ENCODE assay signal across 11 cellular contexts in genomic region chr10:78035437-78035836, GRCh38. TPM values are rescaled to one million over a fixed set of nuclear protein-coding genes. Genes with fewer than 3 reads are reported as not detected.
A peak's percentile ranks its signal among the peaks of the same experiment; 100 is the strongest.
DNase-seq lines count a peak whose midpoint lies in the region; ATAC-seq and TF ChIP-seq lines count a peak whose summit lies in the region.
"Had no signal": no experiment of that assay in that cellular context is flagged by ENCODE, and none has a peak within 500 bp of the region (broad histone marks: within the 10 kb centered on the region; RNA-seq: fewer than 3 reads in every experiment).

No MANE protein-coding gene starts in this region.

- peaks cover 12% of the 10 kb centered on the region for H3K4me1 ChIP-seq in SJCRH30
- H3K4me1 ChIP-seq in gastrocnemius medialis, result peaks cover 20 to 25% of the 10 kb centered on the region in 2 donors

- H3K27me3 ChIP-seq in SJCRH30 (no peaks in the 10 kb centered on the region), gastrocnemius medialis (no peaks in the 10 kb centered on the region)

- H3K36me3 ChIP-seq in SJCRH30, result peaks cover 61% of the 10 kb centered on the region
- peaks cover 15 to 53% of the 10 kb centered on the region in 2 donors for H3K36me3 ChIP-seq in gastrocnemius medialis

- H3K4me1 Mint-ChIP-seq in T-helper 1 cell treated with Interleukin-12 subunit alpha and Interleukin-12 subunit beta and Interleukin-4 antibody, amounts not matched to agents 30 μg/mL and 1 μg/mL, for 36 hours (ENCODE audit: low read depth), result peaks cover 32% of the 10 kb centered on the region

- H3K4me3 ChIP-seq in SJCRH30, result peak overlapping the region; percentile 73
- H3K4me3 ChIP-seq in gastrocnemius medialis, result peak overlapping the region in 1 of 4 donors; percentile 68

- intact Hi-C loops in gastrocnemius medialis (cut with DNase I; ENCODE audit: low total_unique reads), result loop anchor here (10.0 kb wide), 1 partner anchor 1029 kb away; the partner anchor contains the start of gene ZMIZ1

- H3K27me3 Mint-ChIP-seq in T-helper 1 cell treated with Interleukin-12 subunit alpha and Interleukin-12 subunit beta and Interleukin-4 antibody, amounts not matched to agents 30 μg/mL and 1 μg/mL, for 36 hours (ENCODE audit: low read depth), result no peaks in the 10 kb centered on the region

- no peak for TF ChIP-seq POLR2A in gastrocnemius medialis (IDR thresholded peaks at IDR 0.05)

- in situ Hi-C loops in gastrocnemius medialis (cut with MboI; ENCODE audit: low sequenced_read_pairs in 4 of 4), result loop anchor here in 3 of 4 donors (25.0 kb wide), 3 partner anchors 277 to 1152 kb away; no protein-coding TSS in a partner anchor

- peaks cover 44% of the 10 kb centered on the region for H3K36me3 Mint-ChIP-seq in T-helper 1 cell treated with Interleukin-12 subunit alpha and Interleukin-12 subunit beta and Interleukin-4 antibody, amounts not matched to agents 30 μg/mL and 1 μg/mL, for 36 hours (ENCODE audit: low read depth)

- no peak for TF ChIP-seq CTCF in gastrocnemius medialis (IDR thresholded peaks at IDR 0.05 in 4 of 5, conservative IDR thresholded peaks at IDR 0.05 in 1 of 5)

- H3K27ac Mint-ChIP-seq in T-helper 1 cell treated with Interleukin-12 subunit alpha and Interleukin-12 subunit beta and Interleukin-4 antibody, amounts not matched to agents 30 μg/mL and 1 μg/mL, for 36 hours, result no peak overlapping the region

- no peaks in the 10 kb centered on the region for H3K9me3 Mint-ChIP-seq in T-helper 1 cell treated with Interleukin-12 subunit alpha and Interleukin-12 subunit beta and Interleukin-4 antibody, amounts not matched to agents 30 μg/mL and 1 μg/mL, for 36 hours

- H3K9me3 ChIP-seq in SJCRH30 (replicated peaks) (no peaks in the 10 kb centered on the region), gastrocnemius medialis (no peaks in the 10 kb centered on the region)

- no peak for DNase-seq in T-helper 1 cell
- DNase-seq in SJCRH30, result no peak
- no peak for DNase-seq in epithelial cell of prostate (ENCODE audit: low read depth, low spot score)
- no peak for DNase-seq in gastrocnemius medialis
- no peak for DNase-seq in NCI-H1694 treated with DMSO at 0.1 percent for 48 hours (lab: John Stamatoyannopoulos, UW)
- DNase-seq in NCI-H2171 treated with DMSO at 0.1 percent for 48 hours (lab: John Stamatoyannopoulos, UW), result no peak
- no peak for DNase-seq in NCI-H2196 treated with DMSO at 0.1 percent for 48 hours (lab: John Stamatoyannopoulos, UW; ENCODE audit: unreplicated experiment)
- DNase-seq: 8988T; activated CD8-positive, alpha-beta memory T cell treated with anti-CD3 and anti-CD28 coated beads, Interleukin-2, amount 50 U/mL, for 4 hours had no signal

- no peak for ATAC-seq in gastrocnemius medialis
- ATAC-seq: esophagus mucosa had no signal

- H3K4me3 Mint-ChIP-seq in T-helper 1 cell treated with Interleukin-12 subunit alpha and Interleukin-12 subunit beta and Interleukin-4 antibody, amounts not matched to agents 30 μg/mL and 1 μg/mL, for 36 hours, result peak overlapping the region; percentile 84

- H3K27ac ChIP-seq in SJCRH30 (no peak overlapping the region), epithelial cell of prostate (peak overlapping the region; percentile 83), gastrocnemius medialis (peak overlapping the region; percentile 78 to 86 (median 84))

RNA-seq across cellular contexts. Expression of gene RPS24, which starts 1.8 kb away (rescaled TPM):
- 5,195 and 6,145 TPM in 2 replicates for total RNA-seq in SJCRH30 (2014; rRNA removed; shearing (Covaris generic))
- total RNA-seq in gastrocnemius medialis, result 1,000 to 10,000 TPM; 2,147 to 2,545 (median 2,404) TPM

RNA-seq across cellular contexts. Expression of gene POLR3A, which starts 6.1 kb away (rescaled TPM):
- 21.6 and 22.6 TPM in 2 replicates for total RNA-seq in SJCRH30 (2014; rRNA removed; shearing (Covaris generic))
- 10 to 100 TPM; 11.0 to 17.4 (median 15.5) TPM for total RNA-seq in gastrocnemius medialis
